Comparison of ENCODE assay signal across 8 cellular contexts in genomic region chr4:47032405-47033106, GRCh38. TPM values are rescaled to one million over a fixed set of nuclear protein-coding genes. Genes with fewer than 3 reads are reported as not detected.
A peak's percentile ranks its signal among the peaks of the same experiment; 100 is the strongest.
DNase-seq lines count a peak whose midpoint lies in the region; ATAC-seq and TF ChIP-seq lines count a peak whose summit lies in the region.

No MANE protein-coding gene starts in this region.

- no peaks in the 10 kb centered on the region for H3K9me3 Mint-ChIP-seq in CD4-positive, alpha-beta T cell
- H3K9me3 Mint-ChIP-seq in activated naive CD4-positive, alpha-beta T cell treated with anti-CD3 and anti-CD28 coated beads, Interleukin-2, amount 50 U/mL, for 24 hours: no peaks in the 10 kb centered on the region

- H3K27me3 Mint-ChIP-seq in CD4-positive, alpha-beta T cell: peaks cover 61% of the 10 kb centered on the region
- H3K27me3 Mint-ChIP-seq in activated naive CD4-positive, alpha-beta T cell treated with anti-CD3 and anti-CD28 coated beads, Interleukin-2, amount 50 U/mL, for 24 hours: peaks cover 33% of the 10 kb centered on the region

- H3K4me3 Mint-ChIP-seq in CD4-positive, alpha-beta T cell: peak overlapping the region; percentile 60
- peak overlapping the region; percentile 74 for H3K4me3 Mint-ChIP-seq in activated naive CD4-positive, alpha-beta T cell treated with anti-CD3 and anti-CD28 coated beads, Interleukin-2, amount 50 U/mL, for 24 hours

- no peak for TF ChIP-seq CTCF in CD4-positive, alpha-beta T cell (IDR thresholded peaks at IDR 0.05)

- ATAC-seq in CD4-positive, alpha-beta T cell (ENCODE audit: poor library complexity): no peak
- peak; percentile 92 for ATAC-seq in HG03196 (IDR thresholded peaks at IDR 0.05; ENCODE audit: unreplicated experiment)

- no peak overlapping the region for H3K27ac ChIP-seq in CD4-positive, alpha-beta T cell (ENCODE audit: low read depth, low read length)

- intact Hi-C loops in CD4-positive, alpha-beta T cell (cut with DNase I, micrococcal nuclease): loop anchor here in 1 of 2 experiments (5.0 kb wide), 1 partner anchor 190 kb away; no protein-coding TSS in a partner anchor

- no peaks in the 10 kb centered on the region for H3K36me3 Mint-ChIP-seq in CD4-positive, alpha-beta T cell (ENCODE audit: low read depth)
- no peaks in the 10 kb centered on the region for H3K36me3 Mint-ChIP-seq in activated naive CD4-positive, alpha-beta T cell treated with anti-CD3 and anti-CD28 coated beads, Interleukin-2, amount 50 U/mL, for 24 hours

- H3K4me1 Mint-ChIP-seq in CD4-positive, alpha-beta T cell (ENCODE audit: low read depth): peaks cover 14% of the 10 kb centered on the region
- H3K4me1 Mint-ChIP-seq in activated naive CD4-positive, alpha-beta T cell treated with anti-CD3 and anti-CD28 coated beads, Interleukin-2, amount 50 U/mL, for 24 hours: peaks cover 14% of the 10 kb centered on the region

- peak in 3 of 10 experiments; percentile 17 to 34 (median 22) for DNase-seq in CD4-positive, alpha-beta T cell
- peak; percentile 13 for DNase-seq in GM19238 (ENCODE audit: insufficient read length, low spot score)
- DNase-seq in NCI-H82 treated with DMSO at 0.1 percent for 48 hours (lab: John Stamatoyannopoulos, UW; ENCODE audit: unreplicated experiment): peak; percentile 42
- DNase-seq in glomerular visceral epithelial cell (ENCODE audit: extremely low spot score): peak; percentile 65
- DNase-seq in nucleus accumbens (lab: John Stamatoyannopoulos, UW): peak in 55 of 56 donors; percentile 20 to 91 (median 65)
- DNase-seq in NCI-H1436 (lab: John Stamatoyannopoulos, UW): no peak

- H3K9me3 ChIP-seq in CD4-positive, alpha-beta T cell (ENCODE audit: control insufficient read depth, low read length): no peaks in the 10 kb centered on the region

- CTCF ChIA-PET in CD4-positive, alpha-beta T cell (lab: Charles Lee): no interaction called here

- H3K27ac Mint-ChIP-seq in CD4-positive, alpha-beta T cell: no peak overlapping the region
- H3K27ac Mint-ChIP-seq in activated naive CD4-positive, alpha-beta T cell treated with anti-CD3 and anti-CD28 coated beads, Interleukin-2, amount 50 U/mL, for 24 hours: no peak overlapping the region

- H3K27me3 ChIP-seq in CD4-positive, alpha-beta T cell (ENCODE audit: control insufficient read depth, insufficient read depth, low read length): peaks cover 43% of the 10 kb centered on the region

- POLR2A ChIA-PET in CD4-positive, alpha-beta T cell (lab: Charles Lee): no interaction called here

RNA-seq across cellular contexts. Expression of gene GABRB1, which starts 1.2 kb away (rescaled TPM):
- not detected for total RNA-seq in CD4-positive, alpha-beta T cell

RNA-seq across cellular contexts. Expression of gene GABRA4, which starts 39.2 kb away (rescaled TPM):
- total RNA-seq in CD4-positive, alpha-beta T cell: not detected
